ENCODE assay signal across 18 cellular contexts in genomic region chr10:131905279-131905595, GRCh38. TPM values are rescaled to one million over a fixed set of nuclear protein-coding genes. Genes with fewer than 3 reads are reported as not detected.
DNase-seq lines count a peak whose midpoint lies in the region; ATAC-seq, FAIRE-seq and TF ChIP-seq lines count a peak whose summit lies in the region.
"Had no signal": no experiment of that assay in that cellular context is flagged by ENCODE, and none has a peak within 500 bp of the region (broad histone marks: within the 10 kb centered on the region; RNA-seq: fewer than 3 reads in every experiment).

No MANE protein-coding gene starts in this region.

- CTCF ChIA-PET in activated CD4-positive, alpha-beta T cell treated with anti-CD3 and anti-CD28 coated beads for 36 hours (lab: Charles Lee): interaction anchor here (1.1 to 1.6 kb wide), 3 partner anchors 10 to 117 kb away, joined by 3 to 4 read pairs (median 4); no protein-coding TSS in a partner anchor
- CTCF ChIA-PET in MCF 10A (lab: Yijun Ruan, JAX): interaction anchor here (0.6 to 1.5 kb wide), 5 partner anchors 19 to 118 kb away, joined by 3 to 7 read pairs (median 4); no protein-coding TSS in a partner anchor

- no peak overlapping the region for H3K9ac ChIP-seq in HUES6 (ENCODE audit: low read length)

- 70 to 81% (median 79%) methylated on average over 5 of the region's 5 CpGs for WGBS in small intestine, 3 donors

- no peak for FAIRE-seq in small intestine (lab: Jason Lieb, UNC)
- FAIRE-seq: astrocyte had no signal

- no peaks in the 10 kb centered on the region for H3K27me3 ChIP-seq in HUES6 (ENCODE audit: control insufficient read depth, insufficient read depth, low read length)
- H3K27me3 ChIP-seq in small intestine (ENCODE audit: control insufficient read depth in 2 of 2, insufficient read depth in 2 of 2, low read length in 2 of 2): no peaks in the 10 kb centered on the region
- H3K27me3 ChIP-seq: esophagus squamous epithelium, suprapubic skin had no signal

- H3K27me3 Mint-ChIP-seq in activated CD4-positive, alpha-beta T cell treated with anti-CD3 and anti-CD28 coated beads for 36 hours: no peaks in the 10 kb centered on the region
- no peaks in the 10 kb centered on the region for H3K27me3 Mint-ChIP-seq in activated naive CD8-positive, alpha-beta T cell treated with anti-CD3 and anti-CD28 coated beads for 36 hours
- H3K27me3 Mint-ChIP-seq in natural killer cell treated with Interleukin-12 subunit alpha and Interleukin-12 subunit beta and Interleukin-15 and Interleukin-18, amount 100 ng/mL, for 72 hours: no peaks in the 10 kb centered on the region
- no peaks in the 10 kb centered on the region for H3K27me3 Mint-ChIP-seq in MCF 10A (ENCODE audit: insufficient read depth, unreplicated experiment)

- H3K4me3 Mint-ChIP-seq in activated CD4-positive, alpha-beta T cell treated with anti-CD3 and anti-CD28 coated beads for 36 hours: peak overlapping the region; percentile 36
- H3K4me3 Mint-ChIP-seq in activated naive CD8-positive, alpha-beta T cell treated with anti-CD3 and anti-CD28 coated beads for 36 hours: peak overlapping the region; percentile 29
- H3K4me3 Mint-ChIP-seq in natural killer cell treated with Interleukin-12 subunit alpha and Interleukin-12 subunit beta and Interleukin-15 and Interleukin-18, amount 100 ng/mL, for 72 hours: peak overlapping the region; percentile 60
- no peak overlapping the region for H3K4me3 Mint-ChIP-seq in MCF 10A (ENCODE audit: unreplicated experiment)

- no peaks in the 10 kb centered on the region for H3K9me3 Mint-ChIP-seq in activated CD4-positive, alpha-beta T cell treated with anti-CD3 and anti-CD28 coated beads for 36 hours (ENCODE audit: low read depth)
- H3K9me3 Mint-ChIP-seq in activated naive CD8-positive, alpha-beta T cell treated with anti-CD3 and anti-CD28 coated beads for 36 hours: no peaks in the 10 kb centered on the region
- H3K9me3 Mint-ChIP-seq in natural killer cell treated with Interleukin-12 subunit alpha and Interleukin-12 subunit beta and Interleukin-15 and Interleukin-18, amount 100 ng/mL, for 72 hours: no peaks in the 10 kb centered on the region
- H3K9me3 Mint-ChIP-seq in MCF 10A (ENCODE audit: unreplicated experiment): no peaks in the 10 kb centered on the region

- no peak for TF ChIP-seq CTCF in MCF 10A (IDR thresholded peaks at IDR 0.05; ENCODE audit: unreplicated experiment)

- H3K4me1 Mint-ChIP-seq in activated CD4-positive, alpha-beta T cell treated with anti-CD3 and anti-CD28 coated beads for 36 hours: peaks cover 76% of the 10 kb centered on the region
- peaks cover 71% of the 10 kb centered on the region for H3K4me1 Mint-ChIP-seq in activated naive CD8-positive, alpha-beta T cell treated with anti-CD3 and anti-CD28 coated beads for 36 hours
- H3K4me1 Mint-ChIP-seq in natural killer cell treated with Interleukin-12 subunit alpha and Interleukin-12 subunit beta and Interleukin-15 and Interleukin-18, amount 100 ng/mL, for 72 hours (ENCODE audit: low read depth in 2 of 2): peaks cover 49 to 57% of the 10 kb centered on the region in 2 donors
- H3K4me1 Mint-ChIP-seq in MCF 10A (ENCODE audit: insufficient read depth, unreplicated experiment): peaks cover 32% of the 10 kb centered on the region

- peaks cover 42% of the 10 kb centered on the region for H3K36me3 Mint-ChIP-seq in activated CD4-positive, alpha-beta T cell treated with anti-CD3 and anti-CD28 coated beads for 36 hours (ENCODE audit: low read depth)
- peaks cover 38% of the 10 kb centered on the region for H3K36me3 Mint-ChIP-seq in activated naive CD8-positive, alpha-beta T cell treated with anti-CD3 and anti-CD28 coated beads for 36 hours
- H3K36me3 Mint-ChIP-seq in natural killer cell treated with Interleukin-12 subunit alpha and Interleukin-12 subunit beta and Interleukin-15 and Interleukin-18, amount 100 ng/mL, for 72 hours: no peaks in the 10 kb centered on the region
- H3K36me3 Mint-ChIP-seq in MCF 10A (ENCODE audit: insufficient read depth, unreplicated experiment): peaks cover 31% of the 10 kb centered on the region

- H3K4me3 ChIP-seq in HUES6 (ENCODE audit: low read depth, low read length) (no peak overlapping the region), small intestine (ENCODE audit: low read depth in 1 of 2, low read length in 2 of 2) (no peak overlapping the region)
- H3K4me3 ChIP-seq: esophagus squamous epithelium, psoas muscle, suprapubic skin had no signal

- peaks cover 34% of the 10 kb centered on the region for H3K36me3 ChIP-seq in HUES6 (ENCODE audit: control insufficient read depth, insufficient read depth, low read length)
- no peaks in the 10 kb centered on the region for H3K36me3 ChIP-seq in small intestine (ENCODE audit: control insufficient read depth in 2 of 2, insufficient read depth in 2 of 2, low read length in 2 of 2)

- peak overlapping the region; percentile 89 for H3K27ac Mint-ChIP-seq in activated CD4-positive, alpha-beta T cell treated with anti-CD3 and anti-CD28 coated beads for 36 hours
- peak overlapping the region; percentile 90 for H3K27ac Mint-ChIP-seq in activated naive CD8-positive, alpha-beta T cell treated with anti-CD3 and anti-CD28 coated beads for 36 hours
- peak overlapping the region; percentile 58 to 79 for H3K27ac Mint-ChIP-seq in natural killer cell treated with Interleukin-12 subunit alpha and Interleukin-12 subunit beta and Interleukin-15 and Interleukin-18, amount 100 ng/mL, for 72 hours
- no peak overlapping the region for H3K27ac Mint-ChIP-seq in MCF 10A (ENCODE audit: low read depth, unreplicated experiment)

- BruUV-seq in MCF 10A (replicated peaks; lab: Mats Ljungman, UMichigan): no TSS peak

- POLR2A ChIA-PET in activated CD4-positive, alpha-beta T cell treated with anti-CD3 and anti-CD28 coated beads for 36 hours (lab: Charles Lee): no interaction called here
- POLR2A ChIA-PET in MCF 10A (lab: Yijun Ruan, JAX): interaction anchor here (0.9 to 1.7 kb wide), 3 partner anchors 16 to 41 kb away, joined by 4 to 6 read pairs (median 4); no protein-coding TSS in a partner anchor

- H3K4me1 ChIP-seq in HUES6 (ENCODE audit: control insufficient read depth, insufficient read depth, low read length) (peaks cover 24% of the 10 kb centered on the region), small intestine (ENCODE audit: control insufficient read depth in 2 of 2, insufficient read depth in 1 of 2, low read depth in 1 of 2, low read length in 1 of 2) (peaks cover 3 to 19% of the 10 kb centered on the region in 2 donors)

- no peak for DNase-seq in activated CD4-positive, alpha-beta T cell treated with anti-CD3 and anti-CD28 coated beads for 36 hours
- no peak for DNase-seq in activated CD4-positive, alpha-beta T cell treated with anti-CD3 and anti-CD28 coated beads for 48 hours
- DNase-seq in activated naive CD8-positive, alpha-beta T cell treated with anti-CD3 and anti-CD28 coated beads for 36 hours: no peak
- DNase-seq in natural killer cell treated with Interleukin-12 subunit alpha and Interleukin-12 subunit beta and Interleukin-15 and Interleukin-18, amount 100 ng/mL, for 72 hours (ENCODE audit: low spot score): no peak
- DNase-seq in small intestine (no peak), MCF 10A (ENCODE audit: unreplicated experiment) (no peak), NCI-H1694 treated with DMSO at 0.1 percent for 48 hours (lab: John Stamatoyannopoulos, UW) (no peak)
- DNase-seq: cortex of kidney, esophagus squamous epithelium, KBM-7, kidney glomerular epithelial cell, NCI-H510A, psoas muscle, WERI-Rb-1 had no signal

- intact Hi-C loops in activated CD4-positive, alpha-beta T cell treated with anti-CD3 and anti-CD28 coated beads for 36 hours (cut with DNase I, micrococcal nuclease): loop anchor here (2.0 to 10.0 kb wide), 2 partner anchors 24 to 1350 kb away; no protein-coding TSS in a partner anchor
- intact Hi-C loops in MCF 10A (cut with micrococcal nuclease): no loop called here

- ATAC-seq in activated CD4-positive, alpha-beta T cell treated with anti-CD3 and anti-CD28 coated beads for 36 hours: no peak
- ATAC-seq in natural killer cell treated with Interleukin-12 subunit alpha and Interleukin-12 subunit beta and Interleukin-15 and Interleukin-18, amount 100 ng/mL, for 72 hours: no peak
- ATAC-seq: psoas muscle had no signal

- H3K9me3 ChIP-seq in HUES6 (ENCODE audit: control insufficient read depth, insufficient read depth, low read depth, low read length): no peaks in the 10 kb centered on the region
- H3K9me3 ChIP-seq in small intestine (ENCODE audit: control insufficient read depth, low read depth): no peaks in the 10 kb centered on the region
- H3K9me3 ChIP-seq: esophagus squamous epithelium, psoas muscle, suprapubic skin had no signal

- 0 out of 2 replicates have a peak overlapping the region, but pooled peaks have one; percentile 29 for H3K27ac ChIP-seq in HUES6 (ENCODE audit: low read depth, low read length)
- no peak overlapping the region for H3K27ac ChIP-seq in small intestine (ENCODE audit: low read depth in 1 of 2, low read length in 1 of 2)
- H3K27ac ChIP-seq: esophagus squamous epithelium, HL-60, psoas muscle, suprapubic skin, WERI-Rb-1 had no signal

RNA-seq across cellular contexts. Expression of gene PPP2R2D, which starts 4.4 kb away (rescaled TPM):
- 10 to 100 TPM; 30.0 to 39.3 TPM for total RNA-seq in activated CD4-positive, alpha-beta T cell treated with anti-CD3 and anti-CD28 coated beads for 36 hours
- 10 to 100 TPM; 24.4 to 25.7 TPM for total RNA-seq in activated naive CD8-positive, alpha-beta T cell treated with anti-CD3 and anti-CD28 coated beads for 36 hours
- total RNA-seq in natural killer cell treated with Interleukin-12 subunit alpha and Interleukin-12 subunit beta and Interleukin-15 and Interleukin-18, amount 100 ng/mL, for 72 hours: 10 to 100 TPM; 27.0 to 47.4 TPM
- 10 to 100 TPM; 15.5 to 28.6 (median 17.8) TPM for polyA plus RNA-seq in small intestine
- 34.9 and 35.5 TPM in 2 replicates for total RNA-seq in MCF 10A (2022)
